In genomic region chr2:216057688-216058193, GRCh38 we compare ENCODE assay signal across 8 cellular contexts. TPM values are rescaled to one million over a fixed set of nuclear protein-coding genes. Genes with fewer than 3 reads are reported as not detected.
DNase-seq lines count a peak whose midpoint lies in the region; ATAC-seq, FAIRE-seq and TF ChIP-seq lines count a peak whose summit lies in the region.

No MANE protein-coding gene starts in this region.

- POLR2A ChIA-PET in K562 (lab: Yijun Ruan, JAX) = no interaction called here

- TF ChIP-seq RAD21 in K562 (CRISPR knock-in tag; conservative IDR thresholded peaks at IDR 0.05 in 1 of 2, IDR thresholded peaks at IDR 0.05 in 1 of 2) = no peak

- H3K36me3 ChIP-seq in K562 (ENCODE audit: control insufficient read depth, insufficient read depth, low read length) (no peaks in the 10 kb centered on the region), neutrophil (peaks cover 30% of the 10 kb centered on the region), ascending aorta (peaks cover 6 to 9% of the 10 kb centered on the region in 2 donors), esophagus muscularis mucosa (peaks cover 0 to 8% (median 2%) of the 10 kb centered on the region in 4 donors)

- intact Hi-C loops in K562 (cut with micrococcal nuclease) (no loop called here), ascending aorta (cut with DNase I) (no loop called here), esophagus muscularis mucosa (cut with DNase I) (no loop called here)

- FAIRE-seq in K562 (lab: Jason Lieb, UNC) = no peak
- no peak for FAIRE-seq in D721Med (lab: Jason Lieb, UNC)

- no peak for TF ChIP-seq CTCF in K562 (IDR thresholded peaks at IDR 0.05 in 2 of 3, conservative IDR thresholded peaks at IDR 0.05 in 1 of 3; ENCODE audit: insufficient read depth in 2 of 3, low read depth in 1 of 3, low read length in 3 of 3)
- no peak for TF ChIP-seq CTCF in neutrophil (IDR thresholded peaks at IDR 0.05)
- no peak for TF ChIP-seq CTCF in ascending aorta (IDR thresholded peaks at IDR 0.05)
- TF ChIP-seq CTCF in esophagus muscularis mucosa (IDR thresholded peaks at IDR 0.05) = no peak
- no peak for TF ChIP-seq CTCF in D721Med (IDR thresholded peaks at IDR 0.05; ENCODE audit: insufficient read depth, missing control alignments)

- H3K9me1 ChIP-seq in K562 (ENCODE audit: control insufficient read depth, insufficient read depth, low read length) = no peaks in the 10 kb centered on the region

- WGBS in K562 (ENCODE audit: insufficient coverage, low coverage, missing lambda C conversion rate) = 69% methylated on average over 7 of the region's 7 CpGs
- 63% methylated on average over 4 of the region's 7 CpGs for WGBS in esophagus muscularis mucosa

- no peaks in the 10 kb centered on the region for H3K79me2 ChIP-seq in K562 (ENCODE audit: control insufficient read depth, insufficient read depth, low read length)

- H3K27ac ChIP-seq in K562 (ENCODE audit: extremely low read depth, low read depth, low read length) (no peak overlapping the region), neutrophil (peak overlapping the region; percentile 83), ascending aorta (no peak overlapping the region), esophagus muscularis mucosa (replicated peaks in 1 of 4) (no peak overlapping the region)

- TF ChIP-seq POLR2A in GM18951 (IDR thresholded peaks at IDR 0.05; ENCODE audit: extremely low read depth, insufficient read depth, insufficient read length) (peak; percentile 52), K562 (conservative IDR thresholded peaks at IDR 0.05) (no peak), esophagus muscularis mucosa (IDR thresholded peaks at IDR 0.05; ENCODE audit: low read depth) (no peak)

- H3K4me3 ChIP-seq in K562 = no peak overlapping the region
- peak overlapping the region; percentile 39 to 45 for H3K4me3 ChIP-seq in neutrophil (ENCODE audit: low read depth in 1 of 2, low read length in 1 of 2)
- no peak overlapping the region for H3K4me3 ChIP-seq in ascending aorta
- H3K4me3 ChIP-seq in esophagus muscularis mucosa = no peak overlapping the region

- H3K27me3 ChIP-seq in K562 (ENCODE audit: control insufficient read depth in 2 of 2, insufficient read depth in 2 of 2, low read length in 2 of 2) (no peaks in the 10 kb centered on the region), neutrophil (no peaks in the 10 kb centered on the region), ascending aorta (no peaks in the 10 kb centered on the region), esophagus muscularis mucosa (no peaks in the 10 kb centered on the region)

- in situ Hi-C loops in GM18951 (cut with MboI; ENCODE audit: low sequenced_read_pairs, unreplicated experiment) = no loop called here
- in situ Hi-C loops in K562 (cut with MboI) = no loop called here

- no peaks in the 10 kb centered on the region for H4K20me1 ChIP-seq in K562 (replicated peaks; ENCODE audit: control insufficient read depth, insufficient read depth, low read length)

- ATAC-seq in HG03064 (IDR thresholded peaks at IDR 0.05; ENCODE audit: low read depth, unreplicated experiment) = peak; percentile 80
- ATAC-seq in K562 = peak; percentile 29; the same call in 1 of the 3 replicates

- DNase-seq in T-helper 9 cell (peak; percentile 22), K562 (ENCODE audit: extremely low read depth in 1 of 4, low spot score in 3 of 4) (no peak), ascending aorta (ENCODE audit: low spot score in 2 of 2) (no peak), esophagus muscularis mucosa (ENCODE audit: extremely low spot score) (no peak), D721Med (ENCODE audit: insufficient read length, low spot score) (no peak)

- H3K4me2 ChIP-seq in K562 (ENCODE audit: insufficient read depth, low read length) = no peak overlapping the region

- peak overlapping the region in 1 of 2 experiments; percentile 58; a peak in 2 of 4 replicates for H3K9ac ChIP-seq in K562 (ENCODE audit: insufficient read depth in 1 of 2, low read depth in 2 of 2, low read length in 2 of 2)

- CTCF ChIA-PET in K562 (lab: Yijun Ruan, JAX; ENCODE audit: low intra/inter-chr PET ratio) = no interaction called here

- H2AFZ ChIP-seq in K562 (ENCODE audit: low read depth, low read length) = no peak overlapping the region

- TF ChIP-seq EP300 in K562 (IDR thresholded peaks at IDR 0.05; ENCODE audit: low read length) (no peak), esophagus muscularis mucosa (IDR thresholded peaks at IDR 0.05) (no peak)

- H3K4me1 ChIP-seq in K562 (replicated peaks in 1 of 2; ENCODE audit: control insufficient read depth in 2 of 2, insufficient read depth in 2 of 2, low read length in 2 of 2) (no peaks in the 10 kb centered on the region; a peak in 1 of 5 replicates), neutrophil (ENCODE audit: control insufficient read depth in 1 of 2, insufficient read depth in 1 of 2, low read depth in 1 of 2, low read length in 1 of 2) (peaks cover 18% of the 10 kb centered on the region in 2 experiments), ascending aorta (no peaks in the 10 kb centered on the region), esophagus muscularis mucosa (no peaks in the 10 kb centered on the region)

- no TSS peak for BruUV-seq in K562 (replicated peaks; lab: Mats Ljungman, UMichigan)

- H3K9me3 ChIP-seq in K562 (replicated peaks; ENCODE audit: control insufficient read depth, insufficient read depth, low read depth, low read length) (no peaks in the 10 kb centered on the region), neutrophil (no peaks in the 10 kb centered on the region), ascending aorta (no peaks in the 10 kb centered on the region), esophagus muscularis mucosa (no peaks in the 10 kb centered on the region)

RNA-seq across cellular contexts. Expression of gene PECR, which starts 23.9 kb away (rescaled TPM):
- total RNA-seq in K562 (2011; cell fraction: chromatin; rRNA removed; ENCODE audit: low replicate concordance) = 10.8 and 13.1 TPM in 2 replicates
- total RNA-seq in K562 (2011; cell fraction: nucleolus; rRNA removed) = 8.7 and 10.1 TPM in 2 replicates
- total RNA-seq in K562 (2011; cell fraction: nucleoplasm; rRNA removed) = 8.4 and 10.8 TPM in 2 replicates
- total RNA-seq in K562 (2014; rRNA removed) (9.0 and 10.1 TPM in 2 replicates), K562 (2014; rRNA removed; fragmentation: Illumina TruSeq; extraction: Trizol) (7.6 and 7.8 TPM in 2 replicates), K562 (2015; rRNA removed; fragmentation: Illumina TruSeq; extraction: Trizol) (8.2 and 8.4 TPM in 2 replicates), K562 (2021) (6.2 and 6.8 TPM in 2 replicates), ascending aorta (32.2 TPM), esophagus muscularis mucosa (10 to 100 TPM in 2 of 4 donors, 1 to 10 TPM in 2; 3.3 to 14.8 (median 10.0) TPM)
- polyA plus RNA-seq in K562 (2011; rRNA removed) (7.0 and 9.0 TPM in 2 replicates), K562 (2014; fragmentation: Illumina TruSeq; extraction: Trizol) (8.2 and 8.4 TPM in 2 replicates), K562 (2014; fragmentation: Nextera tagmentation; extraction: Ambion mirVana) (1 to 10 TPM; 1.1 to 2.0 TPM), K562 (2014; rRNA removed) (8.7 and 10.3 TPM in 2 replicates)
- polyA plus RNA-seq in K562 (2011; cell fraction: cytosol; rRNA removed) = 6.8 and 8.6 TPM in 2 replicates
- polyA plus RNA-seq in K562 (2011; cell fraction: nucleus; rRNA removed) = 3.8 and 5.2 TPM in 2 replicates
- 6.5 and 34.5 TPM in 2 replicates for polyA plus RNA-seq in K562 (2012)
- 10.4 and 11.7 TPM in 2 replicates for polyA minus RNA-seq in K562 (2011; rRNA and poly(A)+ RNA removed)
- 3.5 and 5.1 TPM in 2 replicates for polyA minus RNA-seq in K562 (2011; cell fraction: cytosol; rRNA and poly(A)+ RNA removed)
- 4.2 and 9.9 TPM in 2 replicates for polyA minus RNA-seq in K562 (2011; cell fraction: nucleus; rRNA and poly(A)+ RNA removed)

RNA-seq across cellular contexts. Expression of gene TMEM169, which starts 24.0 kb away (rescaled TPM):
- total RNA-seq in K562 (2011; cell fraction: chromatin; rRNA removed; ENCODE audit: low replicate concordance) = not detected in 2 replicates
- total RNA-seq in K562 (2011; cell fraction: nucleolus; rRNA removed) = not detected in 2 replicates
- total RNA-seq in K562 (2011; cell fraction: nucleoplasm; rRNA removed) = not detected in 2 replicates
- total RNA-seq in K562 (2014; rRNA removed) = not detected in 2 replicates
- total RNA-seq in K562 (2014; rRNA removed; fragmentation: Illumina TruSeq; extraction: Trizol) = 0.04 and 0.13 TPM in 2 replicates
- total RNA-seq in K562 (2015; rRNA removed; fragmentation: Illumina TruSeq; extraction: Trizol) = 0.08 TPM in 1 of 2 replicates, not detected in the other
- total RNA-seq in K562 (2021) = 0.04 and 0.13 TPM in 2 replicates
- not detected in 2 replicates for polyA plus RNA-seq in K562 (2011; rRNA removed)
- polyA plus RNA-seq in K562 (2011; cell fraction: cytosol; rRNA removed) = not detected in 2 replicates
- polyA plus RNA-seq in K562 (2011; cell fraction: nucleus; rRNA removed) = not detected in 2 replicates
- polyA plus RNA-seq in K562 (2012) = 0.09 and 0.57 TPM in 2 replicates
- 0.07 and 0.09 TPM in 2 replicates for polyA plus RNA-seq in K562 (2014; fragmentation: Illumina TruSeq; extraction: Trizol)
- under 1 TPM in 1 of 2 experiments, not detected in 1; 0.01 TPM for polyA plus RNA-seq in K562 (2014; fragmentation: Nextera tagmentation; extraction: Ambion mirVana)
- polyA plus RNA-seq in K562 (2014; rRNA removed) = not detected in 2 replicates
- not detected in 2 replicates for polyA minus RNA-seq in K562 (2011; rRNA and poly(A)+ RNA removed)
- not detected in 2 replicates for polyA minus RNA-seq in K562 (2011; cell fraction: cytosol; rRNA and poly(A)+ RNA removed)
- polyA minus RNA-seq in K562 (2011; cell fraction: nucleus; rRNA and poly(A)+ RNA removed) = not detected in 2 replicates
- 7.3 TPM for total RNA-seq in ascending aorta
- total RNA-seq in esophagus muscularis mucosa = under 1 TPM; under 0.01 to 0.75 (median 0.51) TPM

RNA-seq across cellular contexts. Expression of gene MREG, which starts 44.4 kb away (rescaled TPM):
- total RNA-seq in K562 (2011; cell fraction: chromatin; rRNA removed; ENCODE audit: low replicate concordance) = 2.7 and 2.9 TPM in 2 replicates
- total RNA-seq in K562 (2011; cell fraction: nucleolus; rRNA removed) = 1.4 and 2.0 TPM in 2 replicates
- total RNA-seq in K562 (2011; cell fraction: nucleoplasm; rRNA removed) = 1.5 and 1.8 TPM in 2 replicates
- total RNA-seq in K562 (2014; rRNA removed) = 2.9 and 3.6 TPM in 2 replicates
- 2.3 and 2.8 TPM in 2 replicates for total RNA-seq in K562 (2014; rRNA removed; fragmentation: Illumina TruSeq; extraction: Trizol)
- 2.0 and 2.1 TPM in 2 replicates for total RNA-seq in K562 (2015; rRNA removed; fragmentation: Illumina TruSeq; extraction: Trizol)
- 3.5 and 3.8 TPM in 2 replicates for total RNA-seq in K562 (2021)
- 1.5 and 2.3 TPM in 2 replicates for polyA plus RNA-seq in K562 (2011; rRNA removed)
- 0.63 and 1.3 TPM in 2 replicates for polyA plus RNA-seq in K562 (2011; cell fraction: cytosol; rRNA removed)
- 1.9 and 2.2 TPM in 2 replicates for polyA plus RNA-seq in K562 (2011; cell fraction: nucleus; rRNA removed)
- 1.3 and 2.3 TPM in 2 replicates for polyA plus RNA-seq in K562 (2012)
- polyA plus RNA-seq in K562 (2014; fragmentation: Illumina TruSeq; extraction: Trizol) = 1.2 and 2.8 TPM in 2 replicates
- 1 to 10 TPM in 1 of 2 experiments, under 1 TPM in 1; 0.77 to 1.0 TPM for polyA plus RNA-seq in K562 (2014; fragmentation: Nextera tagmentation; extraction: Ambion mirVana)
- polyA plus RNA-seq in K562 (2014; rRNA removed) = 2.0 and 2.8 TPM in 2 replicates
- 1.6 and 2.3 TPM in 2 replicates for polyA minus RNA-seq in K562 (2011; rRNA and poly(A)+ RNA removed)
- 1.4 and 1.5 TPM in 2 replicates for polyA minus RNA-seq in K562 (2011; cell fraction: cytosol; rRNA and poly(A)+ RNA removed)
- 0.81 and 1.4 TPM in 2 replicates for polyA minus RNA-seq in K562 (2011; cell fraction: nucleus; rRNA and poly(A)+ RNA removed)
- not detected for total RNA-seq in ascending aorta
- 1 to 10 TPM in 1 of 4 donors, under 1 TPM in 3; 0.40 to 1.2 (median 0.70) TPM for total RNA-seq in esophagus muscularis mucosa

RNA-seq across cellular contexts. Expression of gene XRCC5, which starts 51.4 kb away (rescaled TPM):
- 167 and 262 TPM in 2 replicates for total RNA-seq in K562 (2011; cell fraction: chromatin; rRNA removed; ENCODE audit: low replicate concordance)
- 85.9 and 98.2 TPM in 2 replicates for total RNA-seq in K562 (2011; cell fraction: nucleolus; rRNA removed)
- 119 and 135 TPM in 2 replicates for total RNA-seq in K562 (2011; cell fraction: nucleoplasm; rRNA removed)
- 189 and 191 TPM in 2 replicates for total RNA-seq in K562 (2014; rRNA removed)
- 334 and 394 TPM in 2 replicates for total RNA-seq in K562 (2014; rRNA removed; fragmentation: Illumina TruSeq; extraction: Trizol)
- 274 and 297 TPM in 2 replicates for total RNA-seq in K562 (2015; rRNA removed; fragmentation: Illumina TruSeq; extraction: Trizol)
- total RNA-seq in K562 (2021) = 283 and 290 TPM in 2 replicates
- 398 and 551 TPM in 2 replicates for polyA plus RNA-seq in K562 (2011; rRNA removed)
- polyA plus RNA-seq in K562 (2011; cell fraction: cytosol; rRNA removed) = 137 and 145 TPM in 2 replicates
- polyA plus RNA-seq in K562 (2011; cell fraction: nucleus; rRNA removed) = 83.1 and 119 TPM in 2 replicates
- 172 and 249 TPM in 2 replicates for polyA plus RNA-seq in K562 (2012)
- polyA plus RNA-seq in K562 (2014; fragmentation: Illumina TruSeq; extraction: Trizol) = 252 and 289 TPM in 2 replicates
- polyA plus RNA-seq in K562 (2014; fragmentation: Nextera tagmentation; extraction: Ambion mirVana) = 100 to 1,000 TPM; 325 to 369 TPM
- 156 and 168 TPM in 2 replicates for polyA plus RNA-seq in K562 (2014; rRNA removed)
- polyA minus RNA-seq in K562 (2011; rRNA and poly(A)+ RNA removed) = 747 and 768 TPM in 2 replicates
- 144 and 225 TPM in 2 replicates for polyA minus RNA-seq in K562 (2011; cell fraction: cytosol; rRNA and poly(A)+ RNA removed)
- 99.9 and 166 TPM in 2 replicates for polyA minus RNA-seq in K562 (2011; cell fraction: nucleus; rRNA and poly(A)+ RNA removed)
- total RNA-seq in ascending aorta = 45.4 TPM
- total RNA-seq in esophagus muscularis mucosa = 100 to 1,000 TPM; 113 to 149 (median 137) TPM

Comparison
In these comparisons a context has a peak if more than half of its experiments do, and no peak if none do; other contexts are left out.
1. H3K4me3 ChIP-seq: peak in neutrophil (2 of 2); none in K562 (single experiment), ascending aorta (0 of 2) and esophagus muscularis mucosa (0 of 4).